ENCODE assay signal across 8 cellular contexts in genomic region chr6:152897807-152898399, GRCh38.
DNase-seq lines count a peak whose midpoint lies in the region; ATAC-seq and TF ChIP-seq lines count a peak whose summit lies in the region.

No MANE protein-coding gene starts in this region.

- intact Hi-C loops in left colon (cut with DNase I, micrococcal nuclease) = no loop called here

- peak; percentile 100 for ATAC-seq in HG02642 (IDR thresholded peaks at IDR 0.05; ENCODE audit: poor library complexity, unreplicated experiment)
- ATAC-seq in left colon = peak; percentile 66

- no peak overlapping the region for H3K27ac ChIP-seq in 22Rv1
- no peak overlapping the region for H3K27ac ChIP-seq in caudate nucleus (ENCODE audit: low read depth, low read length)

- no peak overlapping the region for H3K4me3 ChIP-seq in GM12875 (ENCODE audit: low read depth, low read length)

- peak; percentile 94 for TF ChIP-seq CTCF in 22Rv1 (IDR thresholded peaks at IDR 0.05)
- TF ChIP-seq CTCF in GM12875 (IDR thresholded peaks at IDR 0.05; ENCODE audit: borderline replicate concordance, insufficient read depth, low read depth, low read length) = peak; percentile 93

- peak; percentile 8 for DNase-seq in NCI-H1092 (lab: John Stamatoyannopoulos, UW)
- DNase-seq in activated CD4-positive, CD25-positive, alpha-beta regulatory T cell (lab: John Stamatoyannopoulos, UW) = peak; percentile 10 to 59 (median 33)
- DNase-seq in caudate nucleus (lab: John Stamatoyannopoulos, UW) = peak in 41 of 61 donors; percentile 1 to 51 (median 16)
- DNase-seq in left colon = peak in 1 of 2 donors; percentile 65
- DNase-seq in stimulated activated CD4-positive, alpha-beta T cell treated with anti-CD3 and anti-CD28 coated beads, Interleukin-4, amount 100 ng/mL, for 4 hours = peak; percentile 43 to 63
